ENCODE assay signal across 23 cellular contexts in the genomic region with DNA sequence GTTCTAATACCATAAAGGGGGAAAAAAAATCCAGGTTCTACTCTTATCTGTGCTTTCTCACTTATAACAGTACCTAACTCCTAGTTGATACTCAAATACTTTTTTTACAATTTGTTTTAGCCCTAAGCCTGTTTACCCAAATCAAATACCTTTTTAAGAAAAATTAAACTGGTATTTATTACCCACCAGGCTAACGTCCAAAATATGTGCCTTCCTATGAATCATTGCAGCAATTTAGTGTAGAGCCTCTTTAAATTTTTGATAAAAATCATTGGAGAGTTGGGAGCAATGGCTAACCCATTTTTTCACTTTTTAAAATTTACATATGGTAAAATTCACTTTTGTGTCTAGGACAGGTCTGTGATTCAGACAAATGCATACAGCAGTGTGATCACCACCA. TPM values are rescaled to one million over a fixed set of nuclear protein-coding genes. Genes with fewer than 3 reads are reported as not detected.
A peak's percentile ranks its signal among the peaks of the same experiment; 100 is the strongest.
DNase-seq lines count a peak whose midpoint lies in the region; ATAC-seq and TF ChIP-seq lines count a peak whose summit lies in the region.
"Had no signal": no experiment of that assay in that cellular context is flagged by ENCODE, and none has a peak within 500 bp of the region (broad histone marks: within the 10 kb centered on the region; RNA-seq: fewer than 3 reads in every experiment).

No MANE protein-coding gene starts in this region.

- no peaks in the 10 kb centered on the region for H3K36me3 ChIP-seq in mesodermal cell (ENCODE audit: control insufficient read depth, insufficient read depth, low read length)
- H3K36me3 ChIP-seq in transverse colon = no peaks in the 10 kb centered on the region
- H3K36me3 ChIP-seq: prostate gland, thyroid gland had no signal

- H3K4me1 ChIP-seq in mesodermal cell (ENCODE audit: control insufficient read depth, insufficient read depth, low read length, poor library complexity, severe bottlenecking) (peaks cover 16% of the 10 kb centered on the region), transverse colon (peaks cover 0 to 7% (median 2%) of the 10 kb centered on the region in 4 donors)
- H3K4me1 ChIP-seq: prostate gland had no signal

- CTCF ChIA-PET in activated CD8-positive, alpha-beta memory T cell treated with anti-CD3 and anti-CD28 coated beads, Interleukin-2, amount 10 ng/mL, durations not matched to agents 7 days and 5 days (lab: Charles Lee) = interaction anchor here (0.9 to 2.4 kb wide), 4 partner anchors 8 to 18 kb away, joined by 3 to 12 read pairs (median 4); no protein-coding TSS in a partner anchor

- no peak overlapping the region for H3K4me3 ChIP-seq in mesodermal cell (ENCODE audit: extremely low read depth, insufficient read depth, low read length, poor library complexity, severe bottlenecking)
- H3K4me3 ChIP-seq in transverse colon = no peak overlapping the region
- H3K4me3 ChIP-seq: hepatocyte, prostate gland, thyroid gland had no signal

- TF ChIP-seq EP300 in transverse colon (IDR thresholded peaks at IDR 0.05; ENCODE audit: low read depth) = no peak

- TF ChIP-seq CTCF in transverse colon (IDR thresholded peaks at IDR 0.05) = no peak

- H3K4me3 Mint-ChIP-seq in activated CD8-positive, alpha-beta memory T cell treated with anti-CD3 and anti-CD28 coated beads, Interleukin-2, amount 10 ng/mL, durations not matched to agents 7 days and 5 days = no peak overlapping the region
- H3K4me3 Mint-ChIP-seq in T-helper 17 cell = no peak overlapping the region
- H3K4me3 Mint-ChIP-seq: B cell, H9 had no signal

- no peak for ATAC-seq in activated CD8-positive, alpha-beta memory T cell treated with anti-CD3 and anti-CD28 coated beads, Interleukin-2, amount 10 ng/mL, durations not matched to agents 7 days and 5 days
- ATAC-seq in T-helper 17 cell = no peak
- ATAC-seq: left lobe of liver had no signal

- H3K27ac ChIP-seq in mesodermal cell (ENCODE audit: low read depth, low read length, severe bottlenecking) (peak overlapping the region; percentile 57), transverse colon (peak overlapping the region; percentile 2 to 49 (median 16))
- H3K27ac ChIP-seq: hepatocyte, prostate gland, thyroid gland had no signal

- H3K9me3 ChIP-seq in T-helper 17 cell (ENCODE audit: control insufficient read depth, low read length, poor library complexity, severe bottlenecking) (no peaks in the 10 kb centered on the region), mesodermal cell (ENCODE audit: control insufficient read depth, low read length) (no peaks in the 10 kb centered on the region), transverse colon (no peaks in the 10 kb centered on the region)
- H3K9me3 ChIP-seq: prostate gland, thyroid gland had no signal

- no CpG with 5 or more reads among the region's 1 CpG for WGBS in mesodermal cell (ENCODE audit: insufficient coverage in 2 of 2), 2 experiments
- 67 to 72% methylated on average over 1 of the region's 1 CpG for WGBS in transverse colon (ENCODE audit: low coverage in 1 of 2), 2 donors

- peaks cover 10% of the 10 kb centered on the region for H3K27me3 Mint-ChIP-seq in activated CD8-positive, alpha-beta memory T cell treated with anti-CD3 and anti-CD28 coated beads, Interleukin-2, amount 10 ng/mL, durations not matched to agents 7 days and 5 days
- H3K27me3 Mint-ChIP-seq in T-helper 17 cell = no peaks in the 10 kb centered on the region
- H3K27me3 Mint-ChIP-seq: B cell, brain had no signal

- no peaks in the 10 kb centered on the region for H3K27me3 ChIP-seq in transverse colon
- H3K27me3 ChIP-seq: hepatocyte, thyroid gland had no signal

- TF ChIP-seq POLR2A in transverse colon (IDR thresholded peaks at IDR 0.05) = no peak

- peaks cover 27% of the 10 kb centered on the region for H3K36me3 Mint-ChIP-seq in activated CD8-positive, alpha-beta memory T cell treated with anti-CD3 and anti-CD28 coated beads, Interleukin-2, amount 10 ng/mL, durations not matched to agents 7 days and 5 days
- H3K36me3 Mint-ChIP-seq in T-helper 17 cell (ENCODE audit: low read depth) = peaks cover 3% of the 10 kb centered on the region
- H3K36me3 Mint-ChIP-seq: brain, immature natural killer cell had no signal

- H3K9me3 Mint-ChIP-seq in activated CD8-positive, alpha-beta memory T cell treated with anti-CD3 and anti-CD28 coated beads, Interleukin-2, amount 10 ng/mL, durations not matched to agents 7 days and 5 days (ENCODE audit: low read depth) = no peaks in the 10 kb centered on the region
- H3K9me3 Mint-ChIP-seq: brain, H9, immature natural killer cell had no signal

- DNase-seq in activated CD8-positive, alpha-beta memory T cell treated with anti-CD3 and anti-CD28 coated beads, Interleukin-2, amount 10 ng/mL, durations not matched to agents 7 days and 5 days = no peak
- DNase-seq in activated CD8-positive, alpha-beta memory T cell treated with anti-CD3 and anti-CD28 coated beads, Interleukin-2, amount 50 U/mL, for 48 hours = no peak
- DNase-seq in T-helper 17 cell = no peak
- DNase-seq in transverse colon = no peak
- no peak for DNase-seq in nucleus accumbens (lab: John Stamatoyannopoulos, UW)
- no peak for DNase-seq in GM19238 (ENCODE audit: insufficient read length, low spot score)
- no peak for DNase-seq in GM19240 (ENCODE audit: insufficient read length, low spot score)
- DNase-seq: activated effector memory CD4-positive, alpha-beta T cell treated with anti-CD3 and anti-CD28 coated beads, Interleukin-2, amount 50 U/mL, for 16 hours; activated T-cell treated with anti-CD3 and anti-CD28 coated beads for 4 hours; H9; immature natural killer cell; NCI-H2081 treated with DMSO at 0.1 percent for 48 hours; NK-92 treated with Interleukin-12 subunit alpha and Interleukin-12 subunit beta, amount 100 ng/mL, for 24 hours; RPMI8226; stimulated activated CD4-positive, alpha-beta T cell treated with anti-CD3 and anti-CD28 coated beads, Interleukin-4, amount 100 ng/mL, for 1 hour; stimulated activated naive CD8-positive, alpha-beta T cell treated with anti-CD3 and anti-CD28 coated beads, Interleukin-15, Interleukin-2, amounts not matched to agents 100 U/mL and 50 U/mL, for 24 hours; thyroid gland had no signal

- in situ Hi-C loops in transverse colon (cut with MboI; ENCODE audit: low pct_ligation_motif_present in 1 of 4, low pct_unique_long_range_greater_than_20kb in 1 of 4, low sequenced_read_pairs in 3 of 4) = no loop called here

- intact Hi-C loops in transverse colon (cut with DNase I; ENCODE audit: low total_unique reads) = no loop called here

- H3K4me1 Mint-ChIP-seq in activated CD8-positive, alpha-beta memory T cell treated with anti-CD3 and anti-CD28 coated beads, Interleukin-2, amount 10 ng/mL, durations not matched to agents 7 days and 5 days = peaks cover 62% of the 10 kb centered on the region
- peaks cover 8% of the 10 kb centered on the region for H3K4me1 Mint-ChIP-seq in T-helper 17 cell

- H3K27ac Mint-ChIP-seq in activated CD8-positive, alpha-beta memory T cell treated with anti-CD3 and anti-CD28 coated beads, Interleukin-2, amount 10 ng/mL, durations not matched to agents 7 days and 5 days = peak overlapping the region; percentile 83
- peak overlapping the region; percentile 45 for H3K27ac Mint-ChIP-seq in T-helper 17 cell
- H3K27ac Mint-ChIP-seq: B cell had no signal

RNA-seq across cellular contexts. Expression of a gene that starts 27.9 kb away (rescaled TPM):
- total RNA-seq in activated CD8-positive, alpha-beta memory T cell treated with anti-CD3 and anti-CD28 coated beads, Interleukin-2, amount 10 ng/mL, durations not matched to agents 7 days and 5 days = 10 to 100 TPM in 1 of 2 experiments, 1 to 10 TPM in 1; 2.4 to 15.5 TPM
- total RNA-seq in T-helper 17 cell (under 1 TPM in 1 of 2 donors, not detected in 1; 0.82 TPM), transverse colon (10 to 100 TPM; 12.3 to 38.2 (median 26.9) TPM)
- 33.5 TPM for polyA plus RNA-seq in mesodermal cell (2013, experiment 1 of 2)
- 33.0 TPM for polyA plus RNA-seq in mesodermal cell (2013, experiment 2 of 2)
